28 cellular contexts compared by ENCODE assay signal in genomic region chr4:162104459-162105124, GRCh38. TPM values are rescaled to one million over a fixed set of nuclear protein-coding genes. Genes with fewer than 3 reads are reported as not detected.
"Had no signal": no experiment of that assay in that cellular context is flagged by ENCODE, and none has a peak within 500 bp of the region (broad histone marks: within the 10 kb centered on the region; RNA-seq: fewer than 3 reads in every experiment).

No MANE protein-coding gene starts in this region.

- DNase-seq: activated CD4-positive, alpha-beta memory T cell treated with anti-CD3 and anti-CD28 coated beads for 36 hours; activated CD4-positive, alpha-beta T cell treated with anti-CD3 and anti-CD28 coated beads, Interleukin-2, amount 10 ng/mL, durations not matched to agents 7 days and 5 days; activated CD4-positive, CD25-positive, alpha-beta regulatory T cell; activated CD8-positive, alpha-beta memory T cell treated with anti-CD3 and anti-CD28 coated beads for 24 hours; activated gamma-delta T cell treated with Interleukin-2 at 50 U/mL for 16 hours; activated naive CD4-positive, alpha-beta T cell treated with anti-CD3 and anti-CD28 coated beads, Interleukin-2, amount 50 U/mL, for 16 hours; activated naive CD8-positive, alpha-beta T cell treated with anti-CD3 and anti-CD28 coated beads, Interleukin-2, amount 10 ng/mL, durations not matched to agents 7 days and 5 days; activated T-cell treated with anti-CD3 and anti-CD28 coated beads, Interleukin-2, amount 50 U/mL, for 4 hours; adrenal gland; body of pancreas; central memory CD4-positive, alpha-beta T cell; MG63; MV-4-11; NCI-H1105 treated with DMSO at 0.1 percent for 48 hours; NCI-H1436 treated with DMSO at 0.1 percent for 48 hours; NCI-H187; NCI-H2081; NCI-H510A treated with DMSO at 0.1 percent for 48 hours; PC-3; SHP77; T-helper 17 cell; T-helper 9 cell had no signal

- H3K9me3 ChIP-seq: adrenal gland, ascending aorta, body of pancreas, MG63 had no signal

- FAIRE-seq: bronchial epithelial cell, RCC 7860 had no signal

- H3K27me3 ChIP-seq: adrenal gland, ascending aorta, body of pancreas, MG63, SJSA1 had no signal

- H3K36me3 ChIP-seq: adrenal gland, ascending aorta, MG63, SJSA1 had no signal

- H3K27ac ChIP-seq: adrenal gland, ascending aorta, body of pancreas, SJSA1 had no signal

- H3K4me1 ChIP-seq: adrenal gland, ascending aorta, body of pancreas, SJSA1 had no signal

- H3K4me3 ChIP-seq: adrenal gland, ascending aorta, body of pancreas, MG63, SJSA1 had no signal

RNA-seq across cellular contexts. Expression of gene FSTL5, which starts 59.2 kb away (rescaled TPM):
- total RNA-seq: activated CD4-positive, alpha-beta memory T cell treated with anti-CD3 and anti-CD28 coated beads for 36 hours; activated CD4-positive, alpha-beta T cell treated with anti-CD3 and anti-CD28 coated beads, Interleukin-2, amount 10 ng/mL, durations not matched to agents 7 days and 5 days; activated naive CD8-positive, alpha-beta T cell treated with anti-CD3 and anti-CD28 coated beads, Interleukin-2, amount 10 ng/mL, durations not matched to agents 7 days and 5 days; activated T-cell treated with anti-CD3 and anti-CD28 coated beads, Interleukin-2, amount 50 U/mL, for 4 hours; activated T-helper 17 cell treated with anti-CD3 and anti-CD28 coated beads, Interleukin-2, amount 50 U/mL, for 72 hours; ascending aorta; bronchial epithelial cell; chondrocyte; PC-3; SJSA1; T-helper 17 cell had no signal
